In genomic region chr10:30422981-30423654, GRCh38 we compare ENCODE assay signal across 8 cellular contexts. TPM values are rescaled to one million over a fixed set of nuclear protein-coding genes. Genes with fewer than 3 reads are reported as not detected.
DNase-seq lines count a peak whose midpoint lies in the region; TF ChIP-seq lines count a peak whose summit lies in the region.

No MANE protein-coding gene starts in this region.

- TF ChIP-seq CTCF in stomach (IDR thresholded peaks at IDR 0.05): no peak

- H3K4me3 Mint-ChIP-seq in immature natural killer cell: no peak overlapping the region

- DNase-seq in HT-29 (ENCODE audit: low spot score) (peak; percentile 96), UCSD-AML1 (lab: John Stamatoyannopoulos, UW; ENCODE audit: unreplicated experiment) (peak; percentile 23), iPS DF 19.7 (ENCODE audit: low read depth, low spot score) (peak; percentile 70), stomach (peak; percentile 40), DMS 273 (lab: John Stamatoyannopoulos, UW; ENCODE audit: unreplicated experiment) (no peak), immature natural killer cell (no peak)
- no peak for DNase-seq in stimulated activated CD4-positive, alpha-beta T cell treated with anti-CD3 and anti-CD28 coated beads, Interleukin-4, amount 100 ng/mL, for 24 hours
- no peak for DNase-seq in activated CD4-positive, CD25-positive, alpha-beta regulatory T cell (lab: John Stamatoyannopoulos, UW)

- no peak overlapping the region for H3K4me3 ChIP-seq in stomach

- no peak for TF ChIP-seq POLR2A in stomach (IDR thresholded peaks at IDR 0.05)

- H3K36me3 ChIP-seq in stomach: no peaks in the 10 kb centered on the region

- no peaks in the 10 kb centered on the region for H3K9me3 Mint-ChIP-seq in immature natural killer cell

- intact Hi-C loops in stomach (cut with DNase I; ENCODE audit: low total_unique reads): no loop called here

- 30 to 39% (median 37%) methylated on average over 8 of the region's 8 CpGs for WGBS in stomach, 5 donors

- H3K4me1 ChIP-seq in stomach: peaks cover 12 to 45% (median 20%) of the 10 kb centered on the region in 4 donors

- H3K9me3 ChIP-seq in stomach: no peaks in the 10 kb centered on the region

- H3K36me3 Mint-ChIP-seq in immature natural killer cell: no peaks in the 10 kb centered on the region

- TF ChIP-seq EP300 in stomach (IDR thresholded peaks at IDR 0.05): no peak

- no peaks in the 10 kb centered on the region for H3K27me3 ChIP-seq in stomach

- H3K4me1 Mint-ChIP-seq in immature natural killer cell: peaks cover 25 to 31% of the 10 kb centered on the region in 2 donors

- H3K27ac Mint-ChIP-seq in immature natural killer cell: no peak overlapping the region

- H3K27ac ChIP-seq in stomach: peak overlapping the region; percentile 12 to 73 (median 68)

- peaks cover 0 to 1% (median 0%) of the 10 kb centered on the region in 3 donors for H3K27me3 Mint-ChIP-seq in immature natural killer cell (ENCODE audit: low read depth in 3 of 3)

RNA-seq across cellular contexts. Expression of gene MAP3K8, which starts 10.9 kb away (rescaled TPM):
- total RNA-seq in HT-29 (2014; rRNA removed; shearing (Covaris generic)): 43.8 and 48.2 TPM in 2 replicates
- total RNA-seq in stomach: 10 to 100 TPM in 4 of 5 donors, 1 to 10 TPM in 1; 2.2 to 38.7 (median 15.6) TPM
- polyA plus RNA-seq in stomach: 10 to 100 TPM in 2 of 3 donors, 1 to 10 TPM in 1; 6.7 to 11.9 (median 11.9) TPM
- polyA plus RNA-seq in immature natural killer cell: 100 to 1,000 TPM in 2 of 3 donors, 10 to 100 TPM in 1; 62.9 to 154 (median 151) TPM

Comparison
In these comparisons a context has a peak if more than half of its experiments do, and no peak if none do; other contexts are left out.
1. DNase-seq: peak in HT-29 (single experiment), UCSD-AML1 (single experiment), iPS DF 19.7 (single experiment) and stomach (single experiment); none in stimulated activated CD4-positive, alpha-beta T cell treated with anti-CD3 and anti-CD28 coated beads, Interleukin-4, amount 100 ng/mL, for 24 hours (single experiment), activated CD4-positive, CD25-positive, alpha-beta regulatory T cell (0 of 4), DMS 273 (single experiment) and immature natural killer cell (0 of 3).